In the genomic region with DNA sequence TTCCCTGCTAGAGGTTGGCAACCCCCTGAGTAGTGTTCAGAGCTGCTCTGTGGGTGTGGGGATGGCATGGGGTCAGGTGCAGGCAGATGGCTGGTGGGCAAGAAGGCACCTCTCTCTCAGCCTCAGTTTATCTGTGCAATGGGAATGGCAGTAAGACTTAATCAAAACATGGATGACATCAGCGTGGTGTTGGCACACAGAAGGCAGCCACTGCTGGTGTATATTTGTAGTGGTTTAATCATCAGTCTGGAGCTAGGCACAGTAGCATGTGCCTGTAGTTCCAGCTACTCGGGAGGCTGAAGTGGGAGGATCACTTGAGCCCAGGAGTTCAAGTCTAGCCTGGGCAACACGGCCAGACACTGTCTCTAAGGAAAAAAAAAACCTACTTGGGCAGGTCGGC, we compare ENCODE assay signal across 12 cellular contexts. TPM values are rescaled to one million over a fixed set of nuclear protein-coding genes. Genes with fewer than 3 reads are reported as not detected.
DNase-seq lines count a peak whose midpoint lies in the region; ATAC-seq and TF ChIP-seq lines count a peak whose summit lies in the region.
"Had no signal": no experiment of that assay in that cellular context is flagged by ENCODE, and none has a peak within 500 bp of the region (broad histone marks: within the 10 kb centered on the region; RNA-seq: fewer than 3 reads in every experiment).

No MANE protein-coding gene starts in this region.

- H3K4me2 ChIP-seq in GM23338 = peak overlapping the region; percentile 69; the same call in 1 of the 2 replicates

- H3K4me1 Mint-ChIP-seq in GM23338 (peaks cover 21% of the 10 kb centered on the region), T-helper 17 cell (peaks cover 5% of the 10 kb centered on the region)
- peaks cover 3% of the 10 kb centered on the region for H3K4me1 Mint-ChIP-seq in CD8-positive, alpha-beta T cell (ENCODE audit: low read depth)

- H3K36me3 ChIP-seq in GM23338 (ENCODE audit: insufficient read depth) (no peaks in the 10 kb centered on the region), breast epithelium (no peaks in the 10 kb centered on the region), subcutaneous abdominal adipose tissue (ENCODE audit: control insufficient read depth in 5 of 5, insufficient read depth in 5 of 5, low read length in 5 of 5) (peaks cover 0 to 7% (median 2%) of the 10 kb centered on the region in 5 donors)
- no peaks in the 10 kb centered on the region for H3K36me3 ChIP-seq in CD8-positive, alpha-beta T cell (ENCODE audit: insufficient read depth, low read length)
- H3K36me3 ChIP-seq: brain microvascular endothelial cell had no signal

- TF ChIP-seq POLR2A in breast epithelium (IDR thresholded peaks at IDR 0.05) = no peak

- H3K27me3 Mint-ChIP-seq in GM23338 (ENCODE audit: insufficient read depth, low read depth, poor library complexity) (peaks cover 14% of the 10 kb centered on the region), T-helper 17 cell (peaks cover 4% of the 10 kb centered on the region)
- H3K27me3 Mint-ChIP-seq in CD8-positive, alpha-beta T cell (ENCODE audit: low read depth) = peaks cover 6% of the 10 kb centered on the region

- H3K4me1 ChIP-seq in GM23338 (ENCODE audit: insufficient read depth) (peaks cover 19% of the 10 kb centered on the region), breast epithelium (no peaks in the 10 kb centered on the region), subcutaneous abdominal adipose tissue (ENCODE audit: control insufficient read depth in 5 of 5, insufficient read depth in 5 of 5, low read length in 5 of 5) (peaks cover 2 to 21% (median 16%) of the 10 kb centered on the region in 5 donors)
- no peaks in the 10 kb centered on the region for H3K4me1 ChIP-seq in CD8-positive, alpha-beta T cell (ENCODE audit: insufficient read depth, low read length)

- DNase-seq in GM23338 (ENCODE audit: low spot score) (no peak), breast epithelium (ENCODE audit: low spot score in 2 of 2) (no peak), inferior parietal cortex (ENCODE audit: extremely low spot score) (peak; percentile 11), T-helper 17 cell (no peak), NCI-H2081 treated with DMSO at 0.1 percent for 48 hours (lab: John Stamatoyannopoulos, UW) (no peak), dermis blood vessel endothelial cell (no peak)
- DNase-seq in CD8-positive, alpha-beta T cell = no peak
- DNase-seq: activated CD4-positive, alpha-beta T cell treated with anti-CD3 and anti-CD28 coated beads for 48 hours; NK-92 treated with Interleukin-12 subunit alpha and Interleukin-12 subunit beta, amount 100 ng/mL, for 24 hours; stimulated activated CD4-positive, alpha-beta T cell treated with anti-CD3 and anti-CD28 coated beads, Interleukin-12 subunit alpha, Interleukin-12 subunit beta, amount 100 ng/mL, for 4 hours had no signal

- H3K4me3 ChIP-seq in GM23338 (peak overlapping the region; percentile 38; the same call in 1 of the 2 replicates), breast epithelium (no peak overlapping the region), subcutaneous abdominal adipose tissue (ENCODE audit: low read depth in 1 of 5, low read length in 5 of 5) (peak overlapping the region in 1 of 5 donors; percentile 26)
- no peak overlapping the region for H3K4me3 ChIP-seq in CD8-positive, alpha-beta T cell (ENCODE audit: low read depth, low read length)

- H3K9me2 ChIP-seq in GM23338 (ENCODE audit: insufficient read depth) = no peaks in the 10 kb centered on the region

- ATAC-seq in GM23338 (no peak), T-helper 17 cell (no peak)
- no peak for ATAC-seq in CD8-positive, alpha-beta T cell

- CTCF ChIA-PET in CD8-positive, alpha-beta T cell (lab: Charles Lee) = no interaction called here

- H3K27me3 ChIP-seq in GM23338 (ENCODE audit: insufficient read depth) (no peaks in the 10 kb centered on the region), breast epithelium (no peaks in the 10 kb centered on the region), subcutaneous abdominal adipose tissue (ENCODE audit: control insufficient read depth in 5 of 5, insufficient read depth in 4 of 5, low read length in 5 of 5) (no peaks in the 10 kb centered on the region)
- no peaks in the 10 kb centered on the region for H3K27me3 ChIP-seq in CD8-positive, alpha-beta T cell (ENCODE audit: insufficient read depth, low read length)

- POLR2A ChIA-PET in CD8-positive, alpha-beta T cell (lab: Charles Lee) = no interaction called here

- no peaks in the 10 kb centered on the region for H3F3A ChIP-seq in GM23338 (replicated peaks; ENCODE audit: low read depth)

- no peak overlapping the region for H3K27ac ChIP-seq in GM23338 (ENCODE audit: low read depth)
- peak overlapping the region; percentile 57 to 58 for H3K27ac ChIP-seq in breast epithelium
- H3K27ac ChIP-seq in subcutaneous abdominal adipose tissue (ENCODE audit: low read depth, low read length) = peak overlapping the region; percentile 55
- H3K27ac ChIP-seq in CD8-positive, alpha-beta T cell (ENCODE audit: low read depth, low read length) = no peak overlapping the region
- H3K27ac ChIP-seq: brain microvascular endothelial cell had no signal

- H3K27ac Mint-ChIP-seq in GM23338 (no peak overlapping the region), T-helper 17 cell (no peak overlapping the region)
- H3K27ac Mint-ChIP-seq in CD8-positive, alpha-beta T cell = no peak overlapping the region

- no peak for TF ChIP-seq CTCF in GM23338 (conservative IDR thresholded peaks at IDR 0.05; ENCODE audit: low read depth in 2 of 2)
- TF ChIP-seq CTCF in breast epithelium (IDR thresholded peaks at IDR 0.05) = no peak
- no peak for TF ChIP-seq CTCF in CD8-positive, alpha-beta T cell (IDR thresholded peaks at IDR 0.05)

- no peak overlapping the region; the same call in 2 of the 3 replicates for H3K4me3 Mint-ChIP-seq in GM23338
- H3K4me3 Mint-ChIP-seq in T-helper 17 cell = no peak overlapping the region
- no peak overlapping the region for H3K4me3 Mint-ChIP-seq in CD8-positive, alpha-beta T cell

- H4K20me1 ChIP-seq in GM23338 (replicated peaks; ENCODE audit: insufficient read depth) = no peaks in the 10 kb centered on the region; the same call in 1 of the 2 replicates

- H3K9ac ChIP-seq in subcutaneous abdominal adipose tissue (ENCODE audit: low read length in 5 of 5) = no peak overlapping the region

- no peaks in the 10 kb centered on the region for H3K9me3 Mint-ChIP-seq in GM23338
- no peaks in the 10 kb centered on the region for H3K9me3 Mint-ChIP-seq in CD8-positive, alpha-beta T cell

- intact Hi-C loops in breast epithelium (cut with DNase I; ENCODE audit: low total_unique reads) = no loop called here
- intact Hi-C loops in CD8-positive, alpha-beta T cell (cut with DNase I, micrococcal nuclease) = no loop called here

- H3K36me3 Mint-ChIP-seq in GM23338 (ENCODE audit: low read depth) (no peaks in the 10 kb centered on the region; the same call in 2 of the 3 replicates), T-helper 17 cell (ENCODE audit: low read depth) (peaks cover 8% of the 10 kb centered on the region)
- H3K36me3 Mint-ChIP-seq in CD8-positive, alpha-beta T cell = peaks cover 3% of the 10 kb centered on the region

- no peaks in the 10 kb centered on the region for H3K79me2 ChIP-seq in GM23338 (replicated peaks; ENCODE audit: insufficient read depth)

- H3K9me3 ChIP-seq in breast epithelium (no peaks in the 10 kb centered on the region), subcutaneous abdominal adipose tissue (ENCODE audit: control insufficient read depth in 5 of 5, low read length in 5 of 5) (no peaks in the 10 kb centered on the region), T-helper 17 cell (ENCODE audit: control insufficient read depth, low read length, poor library complexity, severe bottlenecking) (no peaks in the 10 kb centered on the region)
- H3K9me3 ChIP-seq in CD8-positive, alpha-beta T cell (ENCODE audit: low read length) = no peaks in the 10 kb centered on the region

- H2AFZ ChIP-seq in GM23338 = no peak overlapping the region

TF ChIP-seq in GM23338, 12 proteins besides CTCF, POLR2A, EP300 and RAD21 (continues in another document):
- TF ChIP-seq JUNB (IDR thresholded peaks at IDR 0.05; ENCODE audit: unreplicated experiment) (no peak), EZH2phosphoT487 (IDR thresholded peaks at IDR 0.05; ENCODE audit: unreplicated experiment) (no peak), ETS1 (IDR thresholded peaks at IDR 0.05) (no peak), POLR2AphosphoS5 (IDR thresholded peaks at IDR 0.05; ENCODE audit: low read depth) (no peak)

RNA-seq across cellular contexts. Expression of gene FAAH, which starts 7.4 kb away (rescaled TPM):
- 17.9 and 24.0 TPM in 2 replicates for total RNA-seq in GM23338 (2014; rRNA removed; shearing (Covaris generic))
- 10.7 and 12.3 TPM in 2 replicates for polyA plus RNA-seq in GM23338 (2016; fragmentation: Nextera tagmentation; extraction: Ambion mirVana)
- total RNA-seq in breast epithelium (10 to 100 TPM; 18.1 to 58.7 (median 38.3) TPM), T-helper 17 cell (1 to 10 TPM; 6.5 to 9.4 TPM), dermis blood vessel endothelial cell (1.0 and 2.6 TPM in 2 replicates)
- 1 to 10 TPM; 6.1 to 6.5 TPM for total RNA-seq in CD8-positive, alpha-beta T cell

Comparison
In these comparisons a context has a peak if more than half of its experiments do, and no peak if none do; other contexts are left out.
1. H3K27ac ChIP-seq: peak in breast epithelium (2 of 2) and subcutaneous abdominal adipose tissue (single experiment); none in GM23338 (single experiment) and CD8-positive, alpha-beta T cell (single experiment).